In the genomic region with DNA sequence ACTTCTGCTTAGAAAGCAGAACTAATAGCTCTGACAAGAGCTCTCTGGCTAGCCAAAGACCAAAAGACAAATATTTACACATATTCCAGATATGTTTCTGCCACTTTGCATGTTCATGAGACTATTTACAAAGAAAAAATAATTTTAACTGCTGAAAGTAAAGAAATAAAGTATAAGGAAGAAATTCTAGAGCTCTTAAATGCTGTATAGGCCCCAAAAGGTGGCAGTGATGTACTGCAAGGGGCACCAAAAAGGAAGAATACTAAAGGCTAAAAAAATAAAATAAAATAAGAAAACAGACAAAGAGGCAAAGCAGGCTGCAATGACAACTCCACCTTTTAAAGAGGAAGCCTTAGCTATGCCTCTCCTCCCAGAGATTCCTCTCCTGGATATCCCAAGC, we compare ENCODE assay signal across 1 cellular context.
TF ChIP-seq lines count a peak whose summit lies in the region.

No MANE protein-coding gene starts in this region.

TF ChIP-seq in liver, 16 proteins besides CTCF, POLR2A, EP300 and RAD21 (continued from another document):
- TF ChIP-seq, protein P1, sequence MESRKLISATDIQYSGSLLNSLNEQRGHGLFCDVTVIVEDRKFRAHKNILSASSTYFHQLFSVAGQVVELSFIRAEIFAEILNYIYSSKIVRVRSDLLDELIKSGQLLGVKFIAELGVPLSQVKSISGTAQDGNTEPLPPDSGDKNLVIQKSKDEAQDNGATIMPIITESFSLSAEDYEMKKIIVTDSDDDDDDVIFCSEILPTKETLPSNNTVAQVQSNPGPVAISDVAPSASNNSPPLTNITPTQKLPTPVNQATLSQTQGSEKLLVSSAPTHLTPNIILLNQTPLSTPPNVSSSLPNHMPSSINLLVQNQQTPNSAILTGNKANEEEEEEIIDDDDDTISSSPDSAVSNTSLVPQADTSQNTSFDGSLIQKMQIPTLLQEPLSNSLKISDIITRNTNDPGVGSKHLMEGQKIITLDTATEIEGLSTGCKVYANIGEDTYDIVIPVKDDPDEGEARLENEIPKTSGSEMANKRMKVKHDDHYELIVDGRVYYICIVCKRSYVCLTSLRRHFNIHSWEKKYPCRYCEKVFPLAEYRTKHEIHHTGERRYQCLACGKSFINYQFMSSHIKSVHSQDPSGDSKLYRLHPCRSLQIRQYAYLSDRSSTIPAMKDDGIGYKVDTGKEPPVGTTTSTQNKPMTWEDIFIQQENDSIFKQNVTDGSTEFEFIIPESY (IDR thresholded peaks at IDR 0.05), result no peak
- no peak for TF ChIP-seq NR2F2 (IDR thresholded peaks at IDR 0.05)
- TF ChIP-seq, protein P2, sequence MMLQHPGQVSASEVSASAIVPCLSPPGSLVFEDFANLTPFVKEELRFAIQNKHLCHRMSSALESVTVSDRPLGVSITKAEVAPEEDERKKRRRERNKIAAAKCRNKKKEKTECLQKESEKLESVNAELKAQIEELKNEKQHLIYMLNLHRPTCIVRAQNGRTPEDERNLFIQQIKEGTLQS (IDR thresholded peaks at IDR 0.05), result no peak
- TF ChIP-seq HNF4G (IDR thresholded peaks at IDR 0.05), result no peak
- no peak for TF ChIP-seq HNF4A (conservative IDR thresholded peaks at IDR 0.05)
- TF ChIP-seq EGR1 (IDR thresholded peaks at IDR 0.05; ENCODE audit: low read depth in 2 of 2), result no peak
- TF ChIP-seq, protein P3, sequence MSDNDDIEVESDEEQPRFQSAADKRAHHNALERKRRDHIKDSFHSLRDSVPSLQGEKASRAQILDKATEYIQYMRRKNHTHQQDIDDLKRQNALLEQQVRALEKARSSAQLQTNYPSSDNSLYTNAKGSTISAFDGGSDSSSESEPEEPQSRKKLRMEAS (IDR thresholded peaks at IDR 0.05), result no peak
- no peak for TF ChIP-seq YY1 (IDR thresholded peaks at IDR 0.05)
- no peak for TF ChIP-seq FOXA2 (IDR thresholded peaks at IDR 0.05)
- TF ChIP-seq, protein P4, sequence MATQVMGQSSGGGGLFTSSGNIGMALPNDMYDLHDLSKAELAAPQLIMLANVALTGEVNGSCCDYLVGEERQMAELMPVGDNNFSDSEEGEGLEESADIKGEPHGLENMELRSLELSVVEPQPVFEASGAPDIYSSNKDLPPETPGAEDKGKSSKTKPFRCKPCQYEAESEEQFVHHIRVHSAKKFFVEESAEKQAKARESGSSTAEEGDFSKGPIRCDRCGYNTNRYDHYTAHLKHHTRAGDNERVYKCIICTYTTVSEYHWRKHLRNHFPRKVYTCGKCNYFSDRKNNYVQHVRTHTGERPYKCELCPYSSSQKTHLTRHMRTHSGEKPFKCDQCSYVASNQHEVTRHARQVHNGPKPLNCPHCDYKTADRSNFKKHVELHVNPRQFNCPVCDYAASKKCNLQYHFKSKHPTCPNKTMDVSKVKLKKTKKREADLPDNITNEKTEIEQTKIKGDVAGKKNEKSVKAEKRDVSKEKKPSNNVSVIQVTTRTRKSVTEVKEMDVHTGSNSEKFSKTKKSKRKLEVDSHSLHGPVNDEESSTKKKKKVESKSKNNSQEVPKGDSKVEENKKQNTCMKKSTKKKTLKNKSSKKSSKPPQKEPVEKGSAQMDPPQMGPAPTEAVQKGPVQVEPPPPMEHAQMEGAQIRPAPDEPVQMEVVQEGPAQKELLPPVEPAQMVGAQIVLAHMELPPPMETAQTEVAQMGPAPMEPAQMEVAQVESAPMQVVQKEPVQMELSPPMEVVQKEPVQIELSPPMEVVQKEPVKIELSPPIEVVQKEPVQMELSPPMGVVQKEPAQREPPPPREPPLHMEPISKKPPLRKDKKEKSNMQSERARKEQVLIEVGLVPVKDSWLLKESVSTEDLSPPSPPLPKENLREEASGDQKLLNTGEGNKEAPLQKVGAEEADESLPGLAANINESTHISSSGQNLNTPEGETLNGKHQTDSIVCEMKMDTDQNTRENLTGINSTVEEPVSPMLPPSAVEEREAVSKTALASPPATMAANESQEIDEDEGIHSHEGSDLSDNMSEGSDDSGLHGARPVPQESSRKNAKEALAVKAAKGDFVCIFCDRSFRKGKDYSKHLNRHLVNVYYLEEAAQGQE (IDR thresholded peaks at IDR 0.05), result no peak
- no peak for TF ChIP-seq FOXA1 (IDR thresholded peaks at IDR 0.05)
